Comparison of ENCODE assay signal across 14 cellular contexts in genomic region chr3:100725935-100726334, GRCh38.
"Had no signal": no experiment of that assay in that cellular context is flagged by ENCODE, and none has a peak within 500 bp of the region (broad histone marks: within the 10 kb centered on the region; RNA-seq: fewer than 3 reads in every experiment).

No MANE protein-coding gene starts in this region.

- H3K4me3 Mint-ChIP-seq: activated naive CD4-positive, alpha-beta T cell treated with anti-CD3 and anti-CD28 coated beads, Interleukin-2, amount 10 ng/mL, durations not matched to agents 7 days and 5 days; natural killer cell; T-helper 2 cell treated with Interferon-gamma antibody and Interleukin-4, amounts not matched to agents 5 μg/mL and 100 μg/mL, for 36 hours had no signal

- H3K27ac Mint-ChIP-seq: activated naive CD4-positive, alpha-beta T cell treated with anti-CD3 and anti-CD28 coated beads, Interleukin-2, amount 10 ng/mL, durations not matched to agents 7 days and 5 days had no signal

- H3K9me3 ChIP-seq: upper lobe of left lung had no signal

- H3K9me3 Mint-ChIP-seq: activated naive CD4-positive, alpha-beta T cell treated with anti-CD3 and anti-CD28 coated beads, Interleukin-2, amount 10 ng/mL, durations not matched to agents 7 days and 5 days; natural killer cell; T-helper 2 cell treated with Interferon-gamma antibody and Interleukin-4, amounts not matched to agents 5 μg/mL and 100 μg/mL, for 36 hours had no signal

- DNase-seq: activated CD4-positive, alpha-beta T cell treated with anti-CD3 and anti-CD28 coated beads, Interleukin-2, amount 50 U/mL, for 48 hours; activated CD4-positive, CD25-positive, alpha-beta regulatory T cell treated with anti-CD3 and anti-CD28 coated beads, Interleukin-2, amount 50 U/mL, for 72 hours; activated CD8-positive, alpha-beta memory T cell treated with anti-CD3 and anti-CD28 coated beads, Interleukin-2, amount 50 U/mL, for 4 hours; activated naive CD4-positive, alpha-beta T cell treated with anti-CD3 and anti-CD28 coated beads, Interleukin-2, amount 10 ng/mL, durations not matched to agents 7 days and 5 days; central memory CD4-positive, alpha-beta T cell; erythroblast; hypothalamus; kidney glomerular epithelial cell; mammary epithelial cell; natural killer cell; right cardiac atrium; stimulated activated naive CD4-positive, alpha-beta T cell; upper lobe of left lung had no signal

- H3K27ac ChIP-seq: upper lobe of left lung had no signal

- H3K4me3 ChIP-seq: upper lobe of left lung had no signal

- ATAC-seq: natural killer cell, right cardiac atrium had no signal

- H3K27me3 ChIP-seq: upper lobe of left lung had no signal

- H3K27me3 Mint-ChIP-seq: activated naive CD4-positive, alpha-beta T cell treated with anti-CD3 and anti-CD28 coated beads, Interleukin-2, amount 10 ng/mL, durations not matched to agents 7 days and 5 days had no signal

- H3K4me1 ChIP-seq: upper lobe of left lung had no signal
